Comparison of ENCODE assay signal across 1 cellular context in the genomic region with DNA sequence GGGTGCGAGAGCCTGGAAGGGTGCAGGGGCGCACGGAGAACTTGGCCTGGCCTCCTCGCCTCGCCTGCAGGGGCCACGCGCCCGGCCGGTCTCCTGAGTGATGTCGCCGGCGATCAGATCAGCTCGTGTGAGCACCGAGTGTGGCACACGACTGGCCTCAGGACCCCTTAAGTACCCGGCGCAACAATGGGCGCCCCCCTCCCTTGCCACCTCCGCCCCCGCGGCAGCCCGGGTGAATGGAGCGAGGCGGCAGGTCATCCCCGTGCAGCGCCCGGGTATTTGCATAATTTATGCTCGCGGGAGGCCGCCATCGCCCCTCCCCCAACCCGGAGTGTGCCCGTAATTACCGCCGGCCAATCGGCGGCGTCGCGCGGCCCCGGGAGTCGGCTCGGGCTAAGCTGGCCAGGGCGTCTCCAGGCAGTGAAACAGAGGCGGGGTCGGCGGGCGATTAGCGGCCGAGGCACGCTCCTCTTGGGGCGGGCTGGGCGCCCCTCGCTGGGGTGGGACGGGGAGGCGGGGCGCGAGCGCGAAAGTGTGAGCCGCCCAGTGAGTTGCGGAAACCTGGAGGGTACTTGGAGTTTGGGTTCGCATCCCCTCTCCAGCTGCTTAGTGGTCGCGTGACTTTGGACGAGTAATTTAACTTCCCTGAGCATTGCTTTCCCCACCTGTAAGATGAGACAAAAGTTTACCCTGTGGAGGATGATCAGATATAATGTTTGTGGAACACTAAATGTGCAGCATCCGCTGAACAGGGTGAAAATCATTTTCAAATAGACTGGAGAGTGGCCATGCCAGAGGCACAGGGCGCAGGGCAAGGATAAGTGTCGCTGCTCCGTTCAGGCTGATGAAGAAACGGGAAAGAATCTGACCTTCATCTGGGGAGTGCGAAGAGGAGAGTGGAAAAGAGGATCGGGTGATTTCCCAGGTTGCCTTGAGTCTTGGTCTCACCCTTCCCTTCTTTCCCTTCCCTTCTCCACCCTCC.
TF ChIP-seq lines count a peak whose summit lies in the region.

A gene with protein sequence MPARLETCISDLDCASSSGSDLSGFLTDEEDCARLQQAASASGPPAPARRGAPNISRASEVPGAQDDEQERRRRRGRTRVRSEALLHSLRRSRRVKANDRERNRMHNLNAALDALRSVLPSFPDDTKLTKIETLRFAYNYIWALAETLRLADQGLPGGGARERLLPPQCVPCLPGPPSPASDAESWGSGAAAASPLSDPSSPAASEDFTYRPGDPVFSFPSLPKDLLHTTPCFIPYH (minus strand): TSS at position 145 of the 982 bp plus-strand sequence. CDS start 274 bp downstream, outside the sequence.

TF ChIP-seq in GM23338, 12 proteins besides CTCF, POLR2A, EP300 and RAD21 (continued from another document):
- TF ChIP-seq, protein P1, sequence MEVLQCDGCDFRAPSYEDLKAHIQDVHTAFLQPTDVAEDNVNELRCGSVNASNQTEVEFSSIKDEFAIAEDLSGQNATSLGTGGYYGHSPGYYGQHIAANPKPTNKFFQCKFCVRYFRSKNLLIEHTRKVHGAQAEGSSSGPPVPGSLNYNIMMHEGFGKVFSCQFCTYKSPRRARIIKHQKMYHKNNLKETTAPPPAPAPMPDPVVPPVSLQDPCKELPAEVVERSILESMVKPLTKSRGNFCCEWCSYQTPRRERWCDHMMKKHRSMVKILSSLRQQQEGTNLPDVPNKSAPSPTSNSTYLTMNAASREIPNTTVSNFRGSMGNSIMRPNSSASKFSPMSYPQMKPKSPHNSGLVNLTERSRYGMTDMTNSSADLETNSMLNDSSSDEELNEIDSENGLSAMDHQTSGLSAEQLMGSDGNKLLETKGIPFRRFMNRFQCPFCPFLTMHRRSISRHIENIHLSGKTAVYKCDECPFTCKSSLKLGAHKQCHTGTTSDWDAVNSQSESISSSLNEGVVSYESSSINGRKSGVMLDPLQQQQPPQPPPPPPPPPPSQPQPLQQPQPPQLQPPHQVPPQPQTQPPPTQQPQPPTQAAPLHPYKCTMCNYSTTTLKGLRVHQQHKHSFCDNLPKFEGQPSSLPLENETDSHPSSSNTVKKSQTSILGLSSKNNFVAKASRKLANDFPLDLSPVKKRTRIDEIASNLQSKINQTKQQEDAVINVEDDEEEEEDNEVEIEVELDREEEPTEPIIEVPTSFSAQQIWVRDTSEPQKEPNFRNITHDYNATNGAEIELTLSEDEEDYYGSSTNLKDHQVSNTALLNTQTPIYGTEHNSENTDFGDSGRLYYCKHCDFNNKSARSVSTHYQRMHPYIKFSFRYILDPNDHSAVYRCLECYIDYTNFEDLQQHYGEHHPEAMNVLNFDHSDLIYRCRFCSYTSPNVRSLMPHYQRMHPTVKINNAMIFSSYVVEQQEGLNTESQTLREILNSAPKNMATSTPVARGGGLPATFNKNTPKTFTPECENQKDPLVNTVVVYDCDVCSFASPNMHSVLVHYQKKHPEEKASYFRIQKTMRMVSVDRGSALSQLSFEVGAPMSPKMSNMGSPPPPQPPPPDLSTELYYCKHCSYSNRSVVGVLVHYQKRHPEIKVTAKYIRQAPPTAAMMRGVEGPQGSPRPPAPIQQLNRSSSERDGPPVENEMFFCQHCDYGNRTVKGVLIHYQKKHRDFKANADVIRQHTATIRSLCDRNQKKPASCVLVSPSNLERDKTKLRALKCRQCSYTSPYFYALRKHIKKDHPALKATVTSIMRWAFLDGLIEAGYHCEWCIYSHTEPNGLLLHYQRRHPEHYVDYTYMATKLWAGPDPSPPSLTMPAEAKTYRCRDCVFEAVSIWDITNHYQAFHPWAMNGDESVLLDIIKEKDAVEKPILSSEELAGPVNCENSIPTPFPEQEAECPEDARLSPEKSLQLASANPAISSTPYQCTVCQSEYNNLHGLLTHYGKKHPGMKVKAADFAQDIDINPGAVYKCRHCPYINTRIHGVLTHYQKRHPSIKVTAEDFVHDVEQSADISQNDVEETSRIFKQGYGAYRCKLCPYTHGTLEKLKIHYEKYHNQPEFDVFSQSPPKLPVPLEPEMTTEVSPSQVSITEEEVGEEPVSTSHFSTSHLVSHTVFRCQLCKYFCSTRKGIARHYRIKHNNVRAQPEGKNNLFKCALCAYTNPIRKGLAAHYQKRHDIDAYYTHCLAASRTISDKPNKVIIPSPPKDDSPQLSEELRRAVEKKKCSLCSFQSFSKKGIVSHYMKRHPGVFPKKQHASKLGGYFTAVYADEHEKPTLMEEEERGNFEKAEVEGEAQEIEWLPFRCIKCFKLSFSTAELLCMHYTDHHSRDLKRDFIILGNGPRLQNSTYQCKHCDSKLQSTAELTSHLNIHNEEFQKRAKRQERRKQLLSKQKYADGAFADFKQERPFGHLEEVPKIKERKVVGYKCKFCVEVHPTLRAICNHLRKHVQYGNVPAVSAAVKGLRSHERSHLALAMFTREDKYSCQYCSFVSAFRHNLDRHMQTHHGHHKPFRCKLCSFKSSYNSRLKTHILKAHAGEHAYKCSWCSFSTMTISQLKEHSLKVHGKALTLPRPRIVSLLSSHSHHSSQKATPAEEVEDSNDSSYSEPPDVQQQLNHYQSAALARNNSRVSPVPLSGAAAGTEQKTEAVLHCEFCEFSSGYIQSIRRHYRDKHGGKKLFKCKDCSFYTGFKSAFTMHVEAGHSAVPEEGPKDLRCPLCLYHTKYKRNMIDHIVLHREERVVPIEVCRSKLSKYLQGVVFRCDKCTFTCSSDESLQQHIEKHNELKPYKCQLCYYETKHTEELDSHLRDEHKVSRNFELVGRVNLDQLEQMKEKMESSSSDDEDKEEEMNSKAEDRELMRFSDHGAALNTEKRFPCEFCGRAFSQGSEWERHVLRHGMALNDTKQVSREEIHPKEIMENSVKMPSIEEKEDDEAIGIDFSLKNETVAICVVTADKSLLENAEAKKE (CRISPR knock-in tag; IDR thresholded peaks at IDR 0.05) = no peak
- TF ChIP-seq EZH2 (IDR thresholded peaks at IDR 0.05; ENCODE audit: low read depth, unreplicated experiment) = peak; percentile 83
